11 cellular contexts compared by ENCODE assay signal in the genomic region with DNA sequence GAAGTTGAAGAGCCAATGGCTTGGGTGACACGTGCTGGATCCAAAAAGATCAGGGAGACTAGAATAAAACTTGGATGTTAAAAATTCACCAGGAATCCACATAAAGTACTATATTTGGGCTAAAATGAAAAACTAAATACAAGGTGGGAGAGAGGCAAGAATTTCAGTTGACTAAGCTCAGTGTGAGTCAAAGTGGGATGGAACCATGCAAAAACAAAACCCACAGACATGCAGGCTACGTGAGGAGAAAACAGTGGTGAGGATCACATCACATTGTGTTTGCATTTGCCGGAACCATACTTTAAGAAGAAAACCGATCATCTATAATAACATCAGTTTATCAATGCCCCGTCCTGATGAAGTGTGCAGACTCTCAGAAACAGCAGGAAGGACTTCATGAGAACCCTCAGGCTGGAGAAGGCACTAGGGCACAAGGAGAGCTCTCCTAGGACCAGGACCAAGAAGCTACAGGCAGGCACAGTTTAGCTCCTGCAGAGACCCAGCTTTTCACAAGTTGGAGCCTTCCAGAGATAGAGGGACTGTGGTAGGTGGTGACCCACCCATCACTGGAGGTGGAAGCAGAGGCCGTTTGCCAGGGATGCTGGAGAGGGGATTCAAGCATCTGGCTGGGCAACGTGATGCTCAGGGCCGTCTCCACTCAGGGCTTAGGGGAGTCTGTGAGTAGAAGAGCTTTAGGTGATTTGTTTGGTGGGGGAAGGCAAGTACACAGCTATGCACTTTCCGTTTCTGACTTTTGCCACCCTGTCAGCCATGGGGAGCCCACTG. TPM values are rescaled to one million over a fixed set of nuclear protein-coding genes. Genes with fewer than 3 reads are reported as not detected.
DNase-seq lines count a peak whose midpoint lies in the region; ATAC-seq, FAIRE-seq and TF ChIP-seq lines count a peak whose summit lies in the region.
"Had no signal": no experiment of that assay in that cellular context is flagged by ENCODE, and none has a peak within 500 bp of the region (broad histone marks: within the 10 kb centered on the region; RNA-seq: fewer than 3 reads in every experiment).

No MANE protein-coding gene starts in this region.

- H3K4me1 ChIP-seq in small intestine (ENCODE audit: control insufficient read depth in 2 of 2, insufficient read depth in 1 of 2, low read depth in 1 of 2, low read length in 1 of 2), result no peaks in the 10 kb centered on the region

- no peak for FAIRE-seq in small intestine (lab: Jason Lieb, UNC)

- no peak for TF ChIP-seq CTCF in choroid plexus epithelial cell (conservative IDR thresholded peaks at IDR 0.05; ENCODE audit: low read depth, low read length)

- H3K36me3 ChIP-seq in small intestine (ENCODE audit: control insufficient read depth in 2 of 2, insufficient read depth in 2 of 2, low read length in 2 of 2), result no peaks in the 10 kb centered on the region
- H3K36me3 ChIP-seq: tibial nerve had no signal

- peak; percentile 62 for DNase-seq in AG08395 (ENCODE audit: low spot score)
- DNase-seq in choroid plexus epithelial cell (ENCODE audit: low read depth), result peak; percentile 55
- no peak for DNase-seq in SKM-1 treated with dmso at 0.1 percent for 144 hours (lab: John Stamatoyannopoulos, UW; ENCODE audit: unreplicated experiment)
- DNase-seq in MV-4-11 (lab: John Stamatoyannopoulos, UW), result no peak
- DNase-seq in DMS53 treated with DMSO at 0.1 percent for 48 hours (lab: John Stamatoyannopoulos, UW; ENCODE audit: unreplicated experiment), result no peak
- DNase-seq in small intestine, result no peak
- DNase-seq: GF-D8 had no signal

- WGBS in small intestine, 3 donors, result 72 to 86% (median 81%) methylated on average over 9 of the region's 9 CpGs

- H3K9me3 ChIP-seq in small intestine (ENCODE audit: control insufficient read depth, low read depth), result no peaks in the 10 kb centered on the region
- H3K9me3 ChIP-seq: tibial nerve had no signal

- H3K27ac ChIP-seq in small intestine (ENCODE audit: low read depth in 1 of 2, low read length in 1 of 2), result no peak overlapping the region

- H3K27me3 ChIP-seq in small intestine (ENCODE audit: control insufficient read depth in 2 of 2, insufficient read depth in 2 of 2, low read length in 2 of 2), result no peaks in the 10 kb centered on the region
- H3K27me3 ChIP-seq: tibial nerve had no signal

- ATAC-seq in GM18867 (IDR thresholded peaks at IDR 0.05; ENCODE audit: unreplicated experiment), result peak; percentile 73
- ATAC-seq in HG03565 (IDR thresholded peaks at IDR 0.05; ENCODE audit: unreplicated experiment), result peak; percentile 49

- H3K4me3 ChIP-seq in choroid plexus epithelial cell (ENCODE audit: low read depth, low read length), result no peak overlapping the region
- no peak overlapping the region for H3K4me3 ChIP-seq in small intestine (ENCODE audit: low read depth in 1 of 2, low read length in 2 of 2)
- H3K4me3 ChIP-seq: tibial nerve had no signal

RNA-seq across cellular contexts. Expression of a gene that starts 29.0 kb away (rescaled TPM):
- under 1 TPM; 0.07 to 0.89 (median 0.27) TPM for polyA plus RNA-seq in small intestine
- polyA plus RNA-seq: BJ had no signal

Comparison
In these comparisons a context has a peak if more than half of its experiments do, and no peak if none do; other contexts are left out.
1. DNase-seq: peak in AG08395 (single experiment) and choroid plexus epithelial cell (single experiment); none in SKM-1 treated with dmso at 0.1 percent for 144 hours (single experiment), MV-4-11 (single experiment), DMS53 treated with DMSO at 0.1 percent for 48 hours (single experiment) and small intestine (single experiment).